In genomic region chr21:40753756-40754155, GRCh38 we compare ENCODE assay signal across 28 cellular contexts.
"Had no signal": no experiment of that assay in that cellular context is flagged by ENCODE, and none has a peak within 500 bp of the region (broad histone marks: within the 10 kb centered on the region; RNA-seq: fewer than 3 reads in every experiment).

No MANE protein-coding gene starts in this region.

- H3K4me1 ChIP-seq: left ventricle myocardium inferior, parathyroid adenoma, psoas muscle, right lobe of liver, thyroid gland, transverse colon, upper lobe of left lung, vagina had no signal

- H3K36me3 ChIP-seq: left ventricle myocardium inferior, neural progenitor cell, neutrophil, right lobe of liver, thyroid gland, transverse colon, upper lobe of left lung, vagina had no signal

- H3K27me3 ChIP-seq: neural progenitor cell, neutrophil, right lobe of liver, thyroid gland, transverse colon, upper lobe of left lung, vagina had no signal

- H3K9me3 ChIP-seq: neutrophil, psoas muscle, right lobe of liver, thyroid gland, transverse colon, upper lobe of left lung, vagina had no signal

- H3K27ac ChIP-seq: left ventricle myocardium inferior, neural progenitor cell, neutrophil, parathyroid adenoma, psoas muscle, right lobe of liver, thyroid gland, transverse colon, upper lobe of left lung, vagina had no signal

- H3K4me3 ChIP-seq: left ventricle myocardium inferior, lung, neural progenitor cell, psoas muscle, right lobe of liver, smooth muscle cell, thyroid gland, transverse colon, upper lobe of left lung, vagina had no signal

- DNase-seq: hippocampal formation; kidney glomerular epithelial cell; left colon; left ventricle myocardium inferior; mesendoderm; naive B cell; natural killer cell; nephron progenitor cell; occipital lobe; psoas muscle; right lobe of liver; stimulated activated CD4-positive, alpha-beta T cell treated with anti-CD3 and anti-CD28 coated beads, Interleukin-1b, Interleukin-23, amount 100 ng/mL, for 48 hours; stimulated activated CD4-positive, alpha-beta T cell treated with anti-CD3 and anti-CD28 coated beads, Interleukin-2, amount 100 ng/mL, for 48 hours; stimulated activated CD4-positive, alpha-beta T cell treated with anti-CD3 and anti-CD28 coated beads, Interleukin-4, amount 100 ng/mL, for 4 hours; stimulated activated CD8-positive, alpha-beta memory T cell treated with anti-CD3 and anti-CD28 coated beads, Interleukin-4, amount 100 ng/mL, for 48 hours; stimulated activated naive CD4-positive, alpha-beta T cell treated with Interleukin-2 at 50 U/mL for 16 hours; stimulated activated naive CD8-positive, alpha-beta T cell treated with anti-CD3 and anti-CD28 coated beads, Interleukin-15, amount 100 ng/mL, for 72 hours; substantia nigra; thyroid gland; transverse colon had no signal

- ATAC-seq: left colon; natural killer cell; psoas muscle; right lobe of liver; stimulated activated memory B cell treated with anti-CD40 and anti-IgM and Interleukin-4, amounts not matched to agents 10 μg/mL and 1 μg/mL and 100 μg/mL, for 72 hours; stimulated activated naive CD8-positive, alpha-beta T cell treated with anti-CD3 and anti-CD28 coated beads, Interleukin-15, amount 100 ng/mL, for 72 hours had no signal
